Comparison of ENCODE assay signal across 8 cellular contexts in the genomic region with DNA sequence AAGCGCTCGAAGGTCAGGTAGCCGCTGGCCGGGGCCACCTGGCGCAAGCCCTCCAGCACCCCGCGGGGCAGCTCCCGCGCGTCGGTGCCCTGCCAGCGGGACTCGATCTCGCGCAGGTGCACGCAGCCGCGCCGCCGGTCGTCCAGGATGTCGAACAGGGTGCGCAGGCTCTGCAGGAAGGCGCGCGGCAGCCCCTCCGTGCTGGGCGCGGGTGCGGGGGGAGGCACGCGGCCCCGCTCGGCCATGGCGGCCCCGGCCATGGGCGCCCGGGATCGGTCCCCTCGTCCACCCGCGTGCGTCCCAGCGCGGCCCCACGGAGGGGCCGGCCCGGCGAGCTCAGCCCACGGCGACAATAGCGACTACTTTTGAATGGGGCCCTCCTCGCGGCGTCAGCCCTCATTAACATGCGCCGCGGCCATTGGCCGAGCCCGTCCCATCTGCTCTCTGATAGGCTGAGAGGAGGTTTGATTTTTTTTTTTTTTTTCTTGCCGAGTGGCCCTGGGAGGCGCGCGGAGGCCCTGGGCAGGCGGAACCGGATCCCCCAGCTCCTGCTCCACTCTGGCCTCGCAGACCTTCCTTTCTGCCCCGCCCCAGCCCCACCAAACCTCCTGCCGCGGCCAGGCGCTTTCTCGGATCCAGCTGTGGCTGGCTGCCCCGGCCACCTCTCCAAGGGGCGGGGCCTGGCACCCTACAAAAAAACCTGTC. TPM values are rescaled to one million over a fixed set of nuclear protein-coding genes. Genes with fewer than 3 reads are reported as not detected.
DNase-seq lines count a peak whose midpoint lies in the region; ATAC-seq, FAIRE-seq and TF ChIP-seq lines count a peak whose summit lies in the region.

A gene with protein sequence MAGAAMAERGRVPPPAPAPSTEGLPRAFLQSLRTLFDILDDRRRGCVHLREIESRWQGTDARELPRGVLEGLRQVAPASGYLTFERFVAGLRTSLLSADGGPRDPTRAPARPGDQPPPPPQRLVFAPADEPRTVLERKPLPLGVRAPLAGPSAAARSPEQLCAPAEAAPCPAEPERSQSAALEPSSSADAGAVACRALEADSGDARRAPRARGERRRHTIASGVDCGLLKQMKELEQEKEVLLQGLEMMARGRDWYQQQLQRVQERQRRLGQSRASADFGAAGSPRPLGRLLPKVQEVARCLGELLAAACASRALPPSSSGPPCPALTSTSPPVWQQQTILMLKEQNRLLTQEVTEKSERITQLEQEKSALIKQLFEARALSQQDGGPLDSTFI (minus strand): TSS at position 357 of the 705 bp plus-strand sequence. CDS start 97 bp downstream, at position 260.

- H3K4me3 Mint-ChIP-seq in T-helper 1 cell treated with Interleukin-12 subunit alpha and Interleukin-12 subunit beta and Interleukin-4 antibody, amounts not matched to agents 30 μg/mL and 1 μg/mL, for 36 hours = peak within 1 kb of the TSS; percentile 85

- H3K27me3 Mint-ChIP-seq in T-helper 1 cell treated with Interleukin-12 subunit alpha and Interleukin-12 subunit beta and Interleukin-4 antibody, amounts not matched to agents 30 μg/mL and 1 μg/mL, for 36 hours (ENCODE audit: low read depth) = no peaks in the 10 kb centered on the region

- peak; percentile 90 for FAIRE-seq in GM12891 (lab: Jason Lieb, UNC)

- H3K27ac ChIP-seq in vagina = peak within 1 kb of the TSS; percentile 9

- no peak for TF ChIP-seq POLR2A in GM12891 (IDR thresholded peaks at IDR 0.05; ENCODE audit: low read depth, low read length)
- TF ChIP-seq POLR2A in vagina (IDR thresholded peaks at IDR 0.05) = no peak

- peaks cover 14% of the 10 kb centered on the region for H3K4me1 ChIP-seq in vagina

- H3K9me3 Mint-ChIP-seq in T-helper 1 cell treated with Interleukin-12 subunit alpha and Interleukin-12 subunit beta and Interleukin-4 antibody, amounts not matched to agents 30 μg/mL and 1 μg/mL, for 36 hours = no peaks in the 10 kb centered on the region

- H3K36me3 Mint-ChIP-seq in T-helper 1 cell treated with Interleukin-12 subunit alpha and Interleukin-12 subunit beta and Interleukin-4 antibody, amounts not matched to agents 30 μg/mL and 1 μg/mL, for 36 hours (ENCODE audit: low read depth) = peaks cover 3% of the 10 kb centered on the region

- H3K9me3 ChIP-seq in vagina = no peaks in the 10 kb centered on the region

- peak within 1 kb of the TSS; percentile 77 for H3K27ac Mint-ChIP-seq in T-helper 1 cell treated with Interleukin-12 subunit alpha and Interleukin-12 subunit beta and Interleukin-4 antibody, amounts not matched to agents 30 μg/mL and 1 μg/mL, for 36 hours

- no peaks in the 10 kb centered on the region for H3K27me3 ChIP-seq in vagina

- ATAC-seq in HG02870 (IDR thresholded peaks at IDR 0.05; ENCODE audit: unreplicated experiment) = peak; percentile 69
- peak; percentile 94 for ATAC-seq in left ventricle myocardium superior

- DNase-seq in GM12891 (ENCODE audit: insufficient read length, low spot score) (peak; percentile 95), NCI-H187 (lab: John Stamatoyannopoulos, UW) (peak; percentile 86 to 89), amniotic epithelial cell (ENCODE audit: low read depth) (peak; percentile 72), left ventricle myocardium superior (peak; percentile 93), pulmonary artery endothelial cell (ENCODE audit: low read depth, low spot score) (peak; percentile 44), vagina (ENCODE audit: extremely low spot score in 2 of 2) (no peak)

- H3K36me3 ChIP-seq in vagina = no peaks in the 10 kb centered on the region

- intact Hi-C loops in left ventricle myocardium superior (cut with micrococcal nuclease) (no loop called here), vagina (cut with DNase I) (no loop called here)

- H3K4me1 Mint-ChIP-seq in T-helper 1 cell treated with Interleukin-12 subunit alpha and Interleukin-12 subunit beta and Interleukin-4 antibody, amounts not matched to agents 30 μg/mL and 1 μg/mL, for 36 hours (ENCODE audit: low read depth) = peaks cover 13% of the 10 kb centered on the region

- TF ChIP-seq CTCF in vagina (IDR thresholded peaks at IDR 0.05) = no peak

- H3K4me3 ChIP-seq in vagina = peak within 1 kb of the TSS; percentile 33 to 44

TF ChIP-seq in GM12891, 5 proteins besides CTCF, POLR2A, EP300 and RAD21:
- TF ChIP-seq POU2F2 (IDR thresholded peaks at IDR 0.05; ENCODE audit: low read depth, low read length) (peak; percentile 71), SPI1 (IDR thresholded peaks at IDR 0.05; ENCODE audit: low read depth, low read length) (no peak)

RNA-seq across cellular contexts. Expression of the gene that starts here (rescaled TPM):
- polyA plus RNA-seq in GM12891 (2012; ENCODE audit: low read depth, missing spikeins) = 1.3 TPM
- total RNA-seq in left ventricle myocardium superior (0.12 TPM), pulmonary artery endothelial cell (17.6 and 31.1 TPM in 2 replicates), vagina (2.7 TPM)

Comparison
In these comparisons a context has a peak if more than half of its experiments do, and no peak if none do; other contexts are left out.
1. Peak in DNase-seq and ATAC-seq in left ventricle myocardium superior; RNA of the gene not detected or under 1 TPM.
2. DNase-seq: peak in GM12891 (single experiment), NCI-H187 (2 of 2), amniotic epithelial cell (single experiment) and pulmonary artery endothelial cell (single experiment); none in vagina (0 of 2).